ENCODE assay signal across 8 cellular contexts in the genomic region with DNA sequence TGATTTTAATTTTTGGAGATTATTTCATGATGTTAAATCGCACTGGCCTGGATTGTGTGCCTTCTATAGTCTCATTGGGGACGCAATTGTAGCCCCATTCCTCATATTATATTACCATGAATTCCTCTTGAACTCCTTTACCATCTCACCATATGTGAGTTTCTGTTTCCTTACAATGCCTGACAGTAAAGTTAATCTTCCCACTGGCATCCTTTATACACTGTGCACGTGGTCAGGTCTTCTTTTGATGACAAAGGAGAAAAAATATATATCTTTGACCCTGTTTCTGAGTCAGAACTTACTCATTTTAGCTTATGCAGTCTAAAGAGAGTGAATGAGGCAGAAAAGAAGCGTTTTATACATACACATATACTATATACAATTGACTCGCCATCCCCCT. TPM values are rescaled to one million over a fixed set of nuclear protein-coding genes. Genes with fewer than 3 reads are reported as not detected.
DNase-seq lines count a peak whose midpoint lies in the region; ATAC-seq and TF ChIP-seq lines count a peak whose summit lies in the region.

No MANE protein-coding gene starts in this region.

- WGBS in smooth muscle cell (ENCODE audit: low lambda C conversion rate), result 46% methylated on average over 5 of the region's 5 CpGs

- no peak for TF ChIP-seq CTCF in RWPE2 (IDR thresholded peaks at IDR 0.05; ENCODE audit: poor library complexity, severe bottlenecking)
- TF ChIP-seq CTCF in fibroblast of mammary gland (conservative IDR thresholded peaks at IDR 0.05; ENCODE audit: control insufficient read depth, insufficient read depth, low read depth, low read length), result no peak
- TF ChIP-seq CTCF in smooth muscle cell (IDR thresholded peaks at IDR 0.05; ENCODE audit: borderline replicate concordance, insufficient read depth, poor library complexity, severe bottlenecking), result no peak

- H3F3A ChIP-seq in smooth muscle cell (ENCODE audit: low read depth), result peaks cover 3% of the 10 kb centered on the region

- H3K4me3 ChIP-seq in RWPE2 (ENCODE audit: severe bottlenecking), result peak overlapping the region; percentile 99
- peak overlapping the region; percentile 74 for H3K4me3 ChIP-seq in fibroblast of mammary gland (ENCODE audit: control insufficient read depth, low read depth, low read length)
- H3K4me3 ChIP-seq in smooth muscle cell, result peak overlapping the region; percentile 99

- peaks cover 39% of the 10 kb centered on the region for H3K79me2 ChIP-seq in smooth muscle cell (ENCODE audit: low read depth)

- peak overlapping the region; percentile 99 for H3K4me2 ChIP-seq in smooth muscle cell

- H3K27me3 ChIP-seq in RWPE2 (ENCODE audit: insufficient read depth, poor library complexity, severe bottlenecking) (no peaks in the 10 kb centered on the region), smooth muscle cell (ENCODE audit: low read depth) (no peaks in the 10 kb centered on the region)

- H3K9me3 ChIP-seq in RWPE2 (ENCODE audit: severe bottlenecking) (peaks cover 6% of the 10 kb centered on the region), smooth muscle cell (replicated peaks; ENCODE audit: low read depth) (no peaks in the 10 kb centered on the region)

- peaks cover 28% of the 10 kb centered on the region for H4K20me1 ChIP-seq in smooth muscle cell (ENCODE audit: low read depth)

- DNase-seq in NCI-H2171 treated with DMSO at 0.1 percent for 48 hours (lab: John Stamatoyannopoulos, UW) (peak; percentile 55), NCI-H2171 (lab: John Stamatoyannopoulos, UW) (no peak), RWPE2 (ENCODE audit: low spot score) (no peak), fibroblast of mammary gland (ENCODE audit: low read depth) (peak; percentile 83), smooth muscle cell (lab: John Stamatoyannopoulos, UW; ENCODE audit: unreplicated experiment) (no peak)

- H2AFZ ChIP-seq in smooth muscle cell (ENCODE audit: low read depth), result peak overlapping the region; percentile 99

- peak; percentile 63 for ATAC-seq in RWPE2 (ENCODE audit: low read depth)
- ATAC-seq in GM18858 (IDR thresholded peaks at IDR 0.05; ENCODE audit: unreplicated experiment), result no peak
- no peak for ATAC-seq in GM18907 (IDR thresholded peaks at IDR 0.05; ENCODE audit: unreplicated experiment)
- ATAC-seq in GM21447 (IDR thresholded peaks at IDR 0.05; ENCODE audit: unreplicated experiment), result no peak

- peak overlapping the region; percentile 93 for H3K9ac ChIP-seq in smooth muscle cell (ENCODE audit: low read depth)

- H3K4me1 ChIP-seq in RWPE2 (ENCODE audit: insufficient read depth, poor library complexity, severe bottlenecking) (peaks cover 32% of the 10 kb centered on the region), smooth muscle cell (ENCODE audit: low read depth) (peaks cover 10% of the 10 kb centered on the region)

- H3K27ac ChIP-seq in RWPE2 (ENCODE audit: poor library complexity, severe bottlenecking), result peak overlapping the region; percentile 85
- peak overlapping the region; percentile 32 for H3K27ac ChIP-seq in smooth muscle cell (ENCODE audit: low read depth)

- H3K36me3 ChIP-seq in RWPE2 (ENCODE audit: low read depth) (peaks cover 7% of the 10 kb centered on the region; the same call in 1 of the 2 replicates), smooth muscle cell (ENCODE audit: low read depth) (no peaks in the 10 kb centered on the region)

RNA-seq across cellular contexts. Expression of gene ABL2, which starts 0.8 kb away (rescaled TPM):
- total RNA-seq in smooth muscle cell, result 55.0 and 56.5 TPM in 2 replicates
- 16.5 and 38.9 TPM in 2 replicates for polyA plus RNA-seq in smooth muscle cell

Comparison
In these comparisons a context has a peak if more than half of its experiments do, and no peak if none do; other contexts are left out.
1. DNase-seq: peak in NCI-H2171 treated with DMSO at 0.1 percent for 48 hours (single experiment) and fibroblast of mammary gland (single experiment); none in NCI-H2171 (single experiment), RWPE2 (single experiment) and smooth muscle cell (single experiment).
2. Peak in every context shown above with its lines, with median percentiles within 50 percentile points of each other: H3K4me3 ChIP-seq.